29 cellular contexts compared by ENCODE assay signal in the genomic region with DNA sequence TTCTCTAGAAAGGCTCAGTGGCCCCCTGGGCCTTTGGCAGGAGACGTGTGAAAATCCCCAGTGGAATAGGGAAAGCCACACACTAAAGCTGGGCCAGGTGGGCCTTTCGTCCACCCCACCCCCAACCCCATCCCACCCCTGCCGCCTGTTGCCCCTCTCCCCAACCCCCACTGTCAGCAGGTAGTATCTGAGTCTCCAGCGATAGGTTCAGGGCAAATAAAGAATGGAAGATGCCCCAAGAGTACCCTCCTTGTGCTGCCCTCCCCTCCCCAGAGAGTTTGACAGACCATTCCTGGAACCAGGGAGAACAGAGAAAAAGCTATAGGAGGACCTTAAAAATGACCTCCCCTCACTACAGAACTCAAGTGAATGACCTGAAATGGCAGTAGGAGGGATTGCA. TPM values are rescaled to one million over a fixed set of nuclear protein-coding genes. Genes with fewer than 3 reads are reported as not detected.
A peak's percentile ranks its signal among the peaks of the same experiment; 100 is the strongest.
DNase-seq lines count a peak whose midpoint lies in the region; ATAC-seq and TF ChIP-seq lines count a peak whose summit lies in the region.
"Had no signal": no experiment of that assay in that cellular context is flagged by ENCODE, and none has a peak within 500 bp of the region (broad histone marks: within the 10 kb centered on the region; RNA-seq: fewer than 3 reads in every experiment).

No MANE protein-coding gene starts in this region.

- peaks cover 24 to 82% (median 65%) of the 10 kb centered on the region in 10 experiments for H3K4me1 ChIP-seq in BLaER1 treated with 17β-estradiol and CSF1 and Interleukin-3, amounts not matched to agents 10 nM and 100 nM
- peaks cover 46% of the 10 kb centered on the region for H3K4me1 ChIP-seq in neural progenitor cell
- H3K4me1 ChIP-seq: lower lobe of right lung had no signal

- peaks cover 45% of the 10 kb centered on the region for H3F3A ChIP-seq in neural progenitor cell (ENCODE audit: low read depth)

- DNase-seq in activated B cell treated with CpG ODN at 0.5 μM for 24 hours (no peak), neural progenitor cell (ENCODE audit: low spot score) (no peak), HuH-7 (ENCODE audit: low spot score) (no peak), ureter (ENCODE audit: low spot score) (no peak)
- no peak for DNase-seq in activated effector memory CD4-positive, alpha-beta T cell treated with Interleukin-2 at 50 U/mL for 16 hours
- DNase-seq: activated CD4-positive, alpha-beta T cell treated with anti-CD3 and anti-CD28 coated beads, Interleukin-2, amount 10 ng/mL, durations not matched to agents 7 days and 5 days; activated effector memory CD4-positive, alpha-beta T cell treated with anti-CD3 and anti-CD28 coated beads, Interleukin-2, amount 50 U/mL, for 16 hours; activated T-cell treated with anti-CD3 and anti-CD28 coated beads, Interleukin-2, amount 50 U/mL, for 1 hour; AML-193; CD8-positive, alpha-beta T cell; gastrocnemius medialis; Kasumi-1; lower lobe of right lung; naive thymus-derived CD8-positive, alpha-beta T cell; NCI-H1417 treated with DMSO at 0.1 percent for 48 hours; NCI-H2081; NCI-H226; SHP77 treated with DMSO at 0.1 percent for 48 hours; stimulated activated CD4-positive, alpha-beta T cell treated with anti-CD3 and anti-CD28 coated beads, Interleukin-15, amount 100 ng/mL, for 24 hours; stimulated activated CD4-positive, alpha-beta T cell treated with anti-CD3 and anti-CD28 coated beads, Interleukin-4, amount 100 ng/mL, for 4 hours; substantia nigra had no signal

- CTCF ChIA-PET in activated B cell treated with CpG ODN at 0.5 μM for 24 hours (lab: Charles Lee): interaction anchor here (0.7 to 1.4 kb wide), 5 partner anchors 19 to 114 kb away, joined by 3 to 4 read pairs (median 3); a partner anchor contains a TSS

- H3K4me3 Mint-ChIP-seq in activated B cell treated with CpG ODN at 0.5 μM for 24 hours (no peak overlapping the region), neural progenitor cell (no peak overlapping the region)
- H3K4me3 Mint-ChIP-seq: activated CD4-positive, alpha-beta T cell treated with anti-CD3 and anti-CD28 coated beads, Interleukin-2, amount 10 ng/mL, durations not matched to agents 7 days and 5 days; activated naive CD8-positive, alpha-beta T cell; CD8-positive, alpha-beta T cell; naive thymus-derived CD8-positive, alpha-beta T cell; type B pancreatic cell had no signal

- H3K9me3 Mint-ChIP-seq in activated B cell treated with CpG ODN at 0.5 μM for 24 hours (no peaks in the 10 kb centered on the region), neural progenitor cell (no peaks in the 10 kb centered on the region)
- H3K9me3 Mint-ChIP-seq: activated CD4-positive, alpha-beta T cell treated with anti-CD3 and anti-CD28 coated beads, Interleukin-2, amount 10 ng/mL, durations not matched to agents 7 days and 5 days; CD8-positive, alpha-beta T cell; naive thymus-derived CD8-positive, alpha-beta T cell; type B pancreatic cell had no signal

- H3K27ac Mint-ChIP-seq in activated B cell treated with CpG ODN at 0.5 μM for 24 hours (peak overlapping the region; percentile 91), neural progenitor cell (peak overlapping the region; percentile 46)
- H3K27ac Mint-ChIP-seq: activated CD4-positive, alpha-beta T cell treated with anti-CD3 and anti-CD28 coated beads, Interleukin-2, amount 10 ng/mL, durations not matched to agents 7 days and 5 days; activated naive CD8-positive, alpha-beta T cell; CD8-positive, alpha-beta T cell; type B pancreatic cell had no signal

- H3K27me3 Mint-ChIP-seq in activated B cell treated with CpG ODN at 0.5 μM for 24 hours (no peaks in the 10 kb centered on the region), neural progenitor cell (ENCODE audit: insufficient read depth, low read depth) (peaks cover 6% of the 10 kb centered on the region)
- H3K27me3 Mint-ChIP-seq: activated naive CD8-positive, alpha-beta T cell; type B pancreatic cell had no signal

- TF ChIP-seq CTCF in activated B cell treated with CpG ODN at 0.5 μM for 24 hours (IDR thresholded peaks at IDR 0.05): no peak
- TF ChIP-seq CTCF in neural progenitor cell (IDR thresholded peaks at IDR 0.05): no peak

- no peaks in the 10 kb centered on the region for H3K36me3 ChIP-seq in BLaER1 treated with 17β-estradiol and CSF1 and Interleukin-3, amounts not matched to agents 10 nM and 100 nM
- H3K36me3 ChIP-seq in neural progenitor cell: no peaks in the 10 kb centered on the region
- H3K36me3 ChIP-seq: gastrocnemius medialis, lower lobe of right lung had no signal

- H3K4me1 Mint-ChIP-seq in activated B cell treated with CpG ODN at 0.5 μM for 24 hours (peaks cover 43% of the 10 kb centered on the region), neural progenitor cell (peaks cover 55% of the 10 kb centered on the region)
- H3K4me1 Mint-ChIP-seq: activated CD4-positive, alpha-beta T cell treated with anti-CD3 and anti-CD28 coated beads, Interleukin-2, amount 10 ng/mL, durations not matched to agents 7 days and 5 days had no signal

- no peaks in the 10 kb centered on the region for H3K27me3 ChIP-seq in BLaER1 treated with 17β-estradiol and CSF1 and Interleukin-3, amounts not matched to agents 10 nM and 100 nM
- H3K27me3 ChIP-seq in neural progenitor cell: no peaks in the 10 kb centered on the region
- H3K27me3 ChIP-seq: gastrocnemius medialis had no signal

- peak; percentile 3 for ATAC-seq in HG03196 (IDR thresholded peaks at IDR 0.05; ENCODE audit: unreplicated experiment)
- no peak for ATAC-seq in activated B cell treated with CpG ODN at 0.5 μM for 24 hours (ENCODE audit: low read depth)
- no peak for ATAC-seq in GM18868 (IDR thresholded peaks at IDR 0.05; ENCODE audit: unreplicated experiment)
- ATAC-seq: CD8-positive, alpha-beta T cell; gastrocnemius medialis; naive thymus-derived CD8-positive, alpha-beta T cell had no signal

- H3K4me2 ChIP-seq in BLaER1 treated with 17β-estradiol and CSF1 and Interleukin-3, amounts not matched to agents 10 nM and 100 nM: peak overlapping the region; percentile 57 to 95 (median 74)
- peak overlapping the region; percentile 48 for H3K4me2 ChIP-seq in neural progenitor cell

- H3K9ac ChIP-seq in BLaER1 treated with 17β-estradiol and CSF1 and Interleukin-3, amounts not matched to agents 10 nM and 100 nM: peak overlapping the region in 2 of 11 experiments; percentile 1 to 4; a peak in 1 of 22 replicates
- H3K9ac ChIP-seq in neural progenitor cell: no peak overlapping the region

- POLR2A ChIA-PET in activated B cell treated with CpG ODN at 0.5 μM for 24 hours (lab: Charles Lee): interaction anchor here (5.8 kb wide), 1 partner anchor 37 kb away, joined by 37 read pairs; a partner anchor contains a TSS

- H3K27ac ChIP-seq in BLaER1 treated with 17β-estradiol and CSF1 and Interleukin-3, amounts not matched to agents 10 nM and 100 nM: peak overlapping the region in 1 of 11 experiments; percentile 21; a peak in 1 of 22 replicates
- no peak overlapping the region for H3K27ac ChIP-seq in neural progenitor cell
- H3K27ac ChIP-seq: gastrocnemius medialis, lower lobe of right lung had no signal

- no peak overlapping the region for H3K4me3 ChIP-seq in BLaER1 treated with 17β-estradiol and CSF1 and Interleukin-3, amounts not matched to agents 10 nM and 100 nM
- no peak overlapping the region for H3K4me3 ChIP-seq in neural progenitor cell
- H3K4me3 ChIP-seq: gastrocnemius medialis, lower lobe of right lung had no signal

- H3K36me3 Mint-ChIP-seq in activated B cell treated with CpG ODN at 0.5 μM for 24 hours (ENCODE audit: low read depth) (no peaks in the 10 kb centered on the region), neural progenitor cell (no peaks in the 10 kb centered on the region)
- H3K36me3 Mint-ChIP-seq: activated naive CD8-positive, alpha-beta T cell; CD8-positive, alpha-beta T cell; naive thymus-derived CD8-positive, alpha-beta T cell; type B pancreatic cell had no signal

- intact Hi-C loops in activated B cell treated with CpG ODN at 0.5 μM for 24 hours (cut with micrococcal nuclease): no loop called here

- H2AFZ ChIP-seq in neural progenitor cell (replicated peaks): no peak overlapping the region

- no peaks in the 10 kb centered on the region for H4K20me1 ChIP-seq in BLaER1 treated with 17β-estradiol and CSF1 and Interleukin-3, amounts not matched to agents 10 nM and 100 nM
- H4K20me1 ChIP-seq in neural progenitor cell (ENCODE audit: low read depth): peaks cover 5% of the 10 kb centered on the region

- H3K79me2 ChIP-seq in neural progenitor cell (ENCODE audit: low read depth): no peaks in the 10 kb centered on the region

- peaks cover 0 to 3% (median under 1%) of the 10 kb centered on the region in 11 experiments; a peak in 4 of 22 replicates for H3K9me3 ChIP-seq in BLaER1 treated with 17β-estradiol and CSF1 and Interleukin-3, amounts not matched to agents 10 nM and 100 nM (replicated peaks in 1 of 11)
- no peaks in the 10 kb centered on the region for H3K9me3 ChIP-seq in neural progenitor cell (ENCODE audit: low read depth)
- H3K9me3 ChIP-seq: gastrocnemius medialis, lower lobe of right lung had no signal

RNA-seq across cellular contexts. Expression of a gene that starts 36.7 kb away (rescaled TPM):
- total RNA-seq in activated B cell treated with CpG ODN at 0.5 μM for 24 hours (152 and 172 TPM in 2 replicates), neural progenitor cell (ENCODE audit: low replicate concordance) (131 and 141 TPM in 2 replicates), ureter (180 TPM)

RNA-seq across cellular contexts. Expression of a gene that starts 41.9 kb away (rescaled TPM):
- total RNA-seq in activated B cell treated with CpG ODN at 0.5 μM for 24 hours: 0.91 and 1.1 TPM in 2 replicates
- 0.07 and 0.19 TPM in 2 replicates for total RNA-seq in neural progenitor cell (ENCODE audit: low replicate concordance)
- total RNA-seq in ureter: 71.5 TPM

RNA-seq across cellular contexts. Expression of a gene that starts 53.6 kb away (rescaled TPM):
- total RNA-seq in activated B cell treated with CpG ODN at 0.5 μM for 24 hours: not detected in 2 replicates
- total RNA-seq in neural progenitor cell (ENCODE audit: low replicate concordance): not detected in 2 replicates
- total RNA-seq in ureter: not detected
- total RNA-seq: CD8-positive, alpha-beta T cell; chondrocyte; gastrocnemius medialis; lower lobe of right lung; mononuclear cell; osteocyte had no signal

Comparison
In these comparisons a context has a peak if more than half of its experiments do, and no peak if none do; other contexts are left out.
1. RNA of a gene that starts 41.9 kb away (total RNA-seq): 71.5 TPM in ureter (single experiment); 0.91 to 1.1 TPM in activated B cell treated with CpG ODN at 0.5 μM for 24 hours and 0.07 to 0.19 TPM in neural progenitor cell; every median in the first group is over 10 times any median in the second.